ENCODE assay signal across 9 cellular contexts in the genomic region with DNA sequence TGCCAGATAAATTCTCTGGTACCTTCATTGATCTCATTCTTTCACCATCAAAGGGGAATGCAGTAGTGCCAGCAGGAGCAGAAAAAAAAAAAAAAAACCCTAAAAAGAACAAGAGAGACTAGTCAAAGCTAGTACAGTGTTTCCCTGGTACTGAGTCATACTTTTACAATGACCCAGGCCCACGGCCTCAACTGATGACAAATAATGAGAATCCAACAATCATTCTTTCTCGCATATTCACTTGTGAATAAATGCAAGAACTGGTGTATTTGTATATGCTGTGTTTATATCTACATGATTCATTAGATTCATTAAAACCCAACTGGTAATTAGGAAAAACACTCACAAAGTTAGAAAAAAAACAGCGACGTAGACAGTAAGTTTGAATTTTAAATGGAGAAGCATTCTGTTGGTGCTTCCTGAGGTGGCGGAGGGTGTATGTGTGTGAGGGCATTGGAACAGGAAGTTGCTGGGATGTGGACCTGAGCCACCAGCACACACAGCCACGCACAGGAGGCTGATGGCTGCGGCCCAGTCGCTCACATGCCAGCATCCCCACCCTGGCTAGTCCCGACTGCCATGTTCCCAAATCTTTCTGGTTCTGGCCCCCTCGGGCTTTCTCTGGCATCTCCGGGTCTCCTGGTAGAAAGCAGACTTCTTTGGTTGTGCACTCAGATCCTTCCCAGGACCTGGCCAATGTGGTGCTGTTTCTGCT.
DNase-seq lines count a peak whose midpoint lies in the region; ATAC-seq and TF ChIP-seq lines count a peak whose summit lies in the region.
"Had no signal": no experiment of that assay in that cellular context is flagged by ENCODE, and none has a peak within 500 bp of the region (broad histone marks: within the 10 kb centered on the region; RNA-seq: fewer than 3 reads in every experiment).

No MANE protein-coding gene starts in this region.

- in situ Hi-C loops in Panc1 (cut with HindIII; ENCODE audit: low pct_unique_long_range_greater_than_20kb, low sequenced_read_pairs): loop anchor here (25.0 kb wide), 1 partner anchor 256 kb away; no protein-coding TSS in a partner anchor

- POLR2A ChIA-PET in Panc1 (lab: Charles Lee): no interaction called here

- H3K4me3 Mint-ChIP-seq in central memory CD8-positive, alpha-beta T cell: peak overlapping the region; percentile 55
- H3K4me3 Mint-ChIP-seq in endothelial cell (ENCODE audit: unreplicated experiment): no peak overlapping the region

- DNase-seq in HFF-Myc (ENCODE audit: extremely low read depth, low read depth) (peak; percentile 22), Panc1 (ENCODE audit: low read depth, low spot score) (no peak), smooth muscle cell (lab: John Stamatoyannopoulos, UW; ENCODE audit: unreplicated experiment) (no peak), endothelial cell (ENCODE audit: low spot score) (no peak), cerebellar nuclear complex (lab: John Stamatoyannopoulos, UW) (no peak)
- DNase-seq in central memory CD8-positive, alpha-beta T cell (ENCODE audit: low spot score in 2 of 2): no peak

- H4K20me1 ChIP-seq in smooth muscle cell (ENCODE audit: low read depth): no peaks in the 10 kb centered on the region

- no peak overlapping the region for H3K4me2 ChIP-seq in smooth muscle cell

- peaks cover 39% of the 10 kb centered on the region for H3F3A ChIP-seq in smooth muscle cell (ENCODE audit: low read depth)

- CTCF ChIA-PET in Panc1 (lab: Charles Lee): no interaction called here

- BruUV-seq in Panc1 (replicated peaks; lab: Mats Ljungman, UMichigan): no TSS peak

- no peaks in the 10 kb centered on the region for H3K79me2 ChIP-seq in smooth muscle cell (ENCODE audit: low read depth)

- no peaks in the 10 kb centered on the region for H3K9me3 Mint-ChIP-seq in central memory CD8-positive, alpha-beta T cell
- no peaks in the 10 kb centered on the region for H3K9me3 Mint-ChIP-seq in endothelial cell (ENCODE audit: unreplicated experiment)

- ATAC-seq in GM18498 (IDR thresholded peaks at IDR 0.05; ENCODE audit: unreplicated experiment): peak; percentile 54
- no peak for ATAC-seq in Panc1
- peak; percentile 24 for ATAC-seq in central memory CD8-positive, alpha-beta T cell (replicated peaks; ENCODE audit: extremely low read depth, poor library complexity, severe bottlenecking)
- ATAC-seq in HG02970 (IDR thresholded peaks at IDR 0.05; ENCODE audit: low FRiP score, unreplicated experiment): no peak

- no peak overlapping the region for H3K4me3 ChIP-seq in HFF-Myc (replicated peaks; ENCODE audit: low read depth, low read length)
- no peak overlapping the region for H3K4me3 ChIP-seq in Panc1 (ENCODE audit: low read depth in 2 of 2, low read length in 2 of 2)
- no peak overlapping the region for H3K4me3 ChIP-seq in smooth muscle cell
- H3K4me3 ChIP-seq: SK-N-MC had no signal

- H3K9me3 ChIP-seq in Panc1 (ENCODE audit: control insufficient read depth, insufficient read depth, low read depth, low read length) (no peaks in the 10 kb centered on the region), smooth muscle cell (replicated peaks; ENCODE audit: low read depth) (no peaks in the 10 kb centered on the region)

- H3K36me3 Mint-ChIP-seq in central memory CD8-positive, alpha-beta T cell (ENCODE audit: insufficient read depth): peaks cover 2% of the 10 kb centered on the region
- no peaks in the 10 kb centered on the region for H3K36me3 Mint-ChIP-seq in endothelial cell (ENCODE audit: low read depth, unreplicated experiment)

- H3K27ac ChIP-seq in Panc1 (ENCODE audit: low read length) (peak overlapping the region; percentile 95), smooth muscle cell (ENCODE audit: low read depth) (peak overlapping the region; percentile 98)
- H3K27ac ChIP-seq: SK-N-MC had no signal

- 73% methylated on average over 11 of the region's 11 CpGs for WGBS in smooth muscle cell (ENCODE audit: low lambda C conversion rate)

- peak overlapping the region; percentile 89 for H3K27ac Mint-ChIP-seq in central memory CD8-positive, alpha-beta T cell (ENCODE audit: low read depth)
- no peak overlapping the region for H3K27ac Mint-ChIP-seq in endothelial cell (ENCODE audit: unreplicated experiment)

- H3K36me3 ChIP-seq in Panc1 (ENCODE audit: control insufficient read depth, insufficient read depth, low read length) (no peaks in the 10 kb centered on the region), smooth muscle cell (ENCODE audit: low read depth) (no peaks in the 10 kb centered on the region)

- H3K4me1 Mint-ChIP-seq in central memory CD8-positive, alpha-beta T cell: peaks cover 30% of the 10 kb centered on the region
- peaks cover 53% of the 10 kb centered on the region for H3K4me1 Mint-ChIP-seq in endothelial cell (ENCODE audit: unreplicated experiment)

- TF ChIP-seq CTCF in HFF-Myc (IDR thresholded peaks at IDR 0.05; ENCODE audit: low read depth, low read length, missing control alignments) (no peak), Panc1 (IDR thresholded peaks at IDR 0.05) (no peak), smooth muscle cell (IDR thresholded peaks at IDR 0.05; ENCODE audit: borderline replicate concordance, insufficient read depth, poor library complexity, severe bottlenecking) (no peak), endothelial cell (IDR thresholded peaks at IDR 0.05; ENCODE audit: unreplicated experiment) (no peak)

- intact Hi-C loops in Panc1 (cut with micrococcal nuclease; ENCODE audit: unreplicated experiment): no loop called here

- H3K9ac ChIP-seq in smooth muscle cell (ENCODE audit: low read depth): peak overlapping the region; percentile 21

- H2AFZ ChIP-seq in smooth muscle cell (ENCODE audit: low read depth): no peak overlapping the region

- H3K27me3 ChIP-seq in Panc1 (ENCODE audit: control insufficient read depth, insufficient read depth, low read length) (no peaks in the 10 kb centered on the region), smooth muscle cell (ENCODE audit: low read depth) (no peaks in the 10 kb centered on the region)

- H3K4me1 ChIP-seq in Panc1 (ENCODE audit: control insufficient read depth, insufficient read depth, low read length): peaks cover 38% of the 10 kb centered on the region
- peaks cover 18% of the 10 kb centered on the region for H3K4me1 ChIP-seq in smooth muscle cell (ENCODE audit: low read depth)

- H3K27me3 Mint-ChIP-seq in central memory CD8-positive, alpha-beta T cell: no peaks in the 10 kb centered on the region
- peaks cover 11% of the 10 kb centered on the region for H3K27me3 Mint-ChIP-seq in endothelial cell (ENCODE audit: unreplicated experiment)

Comparison
In these comparisons a context has a peak if more than half of its experiments do, and no peak if none do; other contexts are left out.
1. ATAC-seq: peak in GM18498 (single experiment) and central memory CD8-positive, alpha-beta T cell (single experiment); none in Panc1 (single experiment) and HG02970 (single experiment).